Comparison of ENCODE assay signal across 8 cellular contexts in genomic region chr4:70705146-70705855, GRCh38. TPM values are rescaled to one million over a fixed set of nuclear protein-coding genes. Genes with fewer than 3 reads are reported as not detected.
DNase-seq lines count a peak whose midpoint lies in the region; ATAC-seq and TF ChIP-seq lines count a peak whose summit lies in the region.

No MANE protein-coding gene starts in this region.

- POLR2A ChIA-PET in RWPE1 (lab: Yijun Ruan, JAX; ENCODE audit: low non-redundant PET), result interaction anchor here (1.2 kb wide), 1 partner anchor 16 kb away, joined by 3 read pairs; no protein-coding TSS in a partner anchor

- peaks cover 39% of the 10 kb centered on the region for H3K4me1 Mint-ChIP-seq in neural crest cell

- H3K9me3 Mint-ChIP-seq in neural crest cell, result no peaks in the 10 kb centered on the region

- peak overlapping the region; percentile 64 for H3K4me3 ChIP-seq in fibroblast of villous mesenchyme (ENCODE audit: low read depth, low read length)
- H3K4me3 ChIP-seq in suprapubic skin, result peak overlapping the region; percentile 96

- CTCF ChIA-PET in RWPE1 (lab: Yijun Ruan, JAX), result interaction anchor here (1.2 kb wide), 1 partner anchor 17 kb away, joined by 3 read pairs; the partner anchor contains the start of gene RUFY3

- TF ChIP-seq POLR2A in suprapubic skin (IDR thresholded peaks at IDR 0.05), result peak in 1 of 2 donors; percentile 30

- H3K4me3 Mint-ChIP-seq in neural crest cell, result peak overlapping the region; percentile 93

- no peaks in the 10 kb centered on the region for H3K9me3 ChIP-seq in suprapubic skin

- TF ChIP-seq EP300 in suprapubic skin (IDR thresholded peaks at IDR 0.05), result no peak

- WGBS in suprapubic skin, result 0% methylated on average over 2 of the region's 84 CpGs

- peak; percentile 54 for ATAC-seq in GM21423 (IDR thresholded peaks at IDR 0.05; ENCODE audit: unreplicated experiment)

- H3K27me3 Mint-ChIP-seq in neural crest cell (ENCODE audit: low read depth), result no peaks in the 10 kb centered on the region

- H3K27me3 ChIP-seq in suprapubic skin, result no peaks in the 10 kb centered on the region

- TF ChIP-seq CTCF in RWPE1 (conservative IDR thresholded peaks at IDR 0.05; ENCODE audit: low read depth) (no peak), fibroblast of villous mesenchyme (IDR thresholded peaks at IDR 0.05; ENCODE audit: insufficient read depth, low read depth, low read length) (no peak), neural crest cell (conservative IDR thresholded peaks at IDR 0.05) (no peak), suprapubic skin (IDR thresholded peaks at IDR 0.05) (no peak)

- H3K27ac Mint-ChIP-seq in neural crest cell (ENCODE audit: unreplicated experiment), result peak overlapping the region; percentile 70

- H3K4me1 ChIP-seq in suprapubic skin, result peaks cover 46% of the 10 kb centered on the region

- H3K27ac ChIP-seq in RWPE1 (peak overlapping the region; percentile 97), suprapubic skin (peak overlapping the region; percentile 99)

- DNase-seq in DMS79 treated with DMSO at 0.1 percent for 48 hours (lab: John Stamatoyannopoulos, UW) (peak; percentile 40), HT1080 (ENCODE audit: low read depth) (peak; percentile 80), RWPE1 (ENCODE audit: low spot score) (peak; percentile 65), fibroblast of villous mesenchyme (ENCODE audit: low read depth) (peak; percentile 82), neural crest cell (ENCODE audit: low read depth, low spot score) (peak; percentile 52), suprapubic skin (ENCODE audit: low spot score in 2 of 2) (peak; percentile 83 to 86)
- DNase-seq in activated effector memory CD4-positive, alpha-beta T cell treated with anti-CD3 and anti-CD28 coated beads, Interleukin-2, amount 50 U/mL, for 16 hours, result peak; percentile 90

- no peaks in the 10 kb centered on the region for H3K36me3 Mint-ChIP-seq in neural crest cell (ENCODE audit: low read depth)

- H3K36me3 ChIP-seq in suprapubic skin, result no peaks in the 10 kb centered on the region

RNA-seq across cellular contexts. Expression of gene RUFY3, which starts 16.5 kb away (rescaled TPM):
- 7.9 and 10.6 TPM in 2 replicates for total RNA-seq in HT1080 (2014; rRNA removed; shearing (Covaris generic))
- 3.1 and 4.0 TPM in 2 replicates for polyA plus RNA-seq in HT1080 (2015; cell fraction: cytosol; rRNA removed)
- polyA plus RNA-seq in HT1080 (2015; cell fraction: nucleus; rRNA removed), result 26.9 and 35.7 TPM in 2 replicates
- 56.7 and 60.5 TPM in 2 replicates for total RNA-seq in fibroblast of villous mesenchyme
- 87.7 and 98.8 TPM in 2 replicates for total RNA-seq in neural crest cell
- total RNA-seq in suprapubic skin, result 100 to 1,000 TPM in 1 of 4 donors, 10 to 100 TPM in 3; 53.2 to 155 (median 68.1) TPM

RNA-seq across cellular contexts. Expression of gene UTP3, which starts 17.0 kb away (rescaled TPM):
- 39.7 and 57.2 TPM in 2 replicates for total RNA-seq in HT1080 (2014; rRNA removed; shearing (Covaris generic))
- polyA plus RNA-seq in HT1080 (2015; cell fraction: cytosol; rRNA removed), result 57.4 and 57.8 TPM in 2 replicates
- 76.6 and 78.3 TPM in 2 replicates for polyA plus RNA-seq in HT1080 (2015; cell fraction: nucleus; rRNA removed)
- 15.1 and 23.3 TPM in 2 replicates for total RNA-seq in fibroblast of villous mesenchyme
- total RNA-seq in neural crest cell, result 29.5 and 30.1 TPM in 2 replicates
- total RNA-seq in suprapubic skin, result 10 to 100 TPM; 19.2 to 27.6 (median 22.6) TPM

RNA-seq across cellular contexts. Expression of gene JCHAIN, which starts 39.0 kb away (rescaled TPM):
- total RNA-seq in HT1080 (2014; rRNA removed; shearing (Covaris generic)), result not detected in 2 replicates
- polyA plus RNA-seq in HT1080 (2015; cell fraction: cytosol; rRNA removed), result not detected in 2 replicates
- polyA plus RNA-seq in HT1080 (2015; cell fraction: nucleus; rRNA removed), result not detected in 2 replicates
- total RNA-seq in fibroblast of villous mesenchyme (0.64 and 2.6 TPM in 2 replicates), neural crest cell (not detected in 2 replicates), suprapubic skin (1 to 10 TPM in 2 of 4 donors, under 1 TPM in 1, not detected in 1; 0.68 to 8.4 (median 1.4) TPM)

Comparison
In these comparisons a context has a peak if more than half of its experiments do, and no peak if none do; other contexts are left out.
1. Peak in every context shown above with its lines: DNase-seq, ATAC-seq, H3K4me3 ChIP-seq and H3K27ac ChIP-seq.
2. DNase-seq: peak in every context shown above with its lines; median percentile 90 in activated effector memory CD4-positive, alpha-beta T cell treated with anti-CD3 and anti-CD28 coated beads, Interleukin-2, amount 50 U/mL, for 16 hours; 84 in suprapubic skin; 82 in fibroblast of villous mesenchyme; 80 in HT1080; 65 in RWPE1; 52 in neural crest cell; 40 in DMS79 treated with DMSO at 0.1 percent for 48 hours.